In genomic region chr17:77842148-77842905, GRCh38 we compare ENCODE assay signal across 8 cellular contexts.
DNase-seq lines count a peak whose midpoint lies in the region; ATAC-seq and TF ChIP-seq lines count a peak whose summit lies in the region.

No MANE protein-coding gene starts in this region.

- H3K27ac ChIP-seq in spleen: no peak overlapping the region
- H3K27ac ChIP-seq in adrenal gland: no peak overlapping the region

- peak; percentile 51 for DNase-seq in activated CD4-positive, alpha-beta memory T cell treated with anti-CD3 and anti-CD28 coated beads for 36 hours
- no peak for DNase-seq in activated CD4-positive, alpha-beta memory T cell treated with anti-CD3 and anti-CD28 coated beads, Interleukin-2, amount 10 ng/mL, durations not matched to agents 7 days and 5 days
- peak; percentile 21 for DNase-seq in NOMO-1 treated with dmso at 0.1 percent for 144 hours (lab: John Stamatoyannopoulos, UW; ENCODE audit: unreplicated experiment)
- peak; percentile 41 for DNase-seq in spleen
- no peak for DNase-seq in adrenal gland
- DNase-seq in NCI-H526 (lab: John Stamatoyannopoulos, UW): no peak

- no peak for ATAC-seq in HG02610 (IDR thresholded peaks at IDR 0.05; ENCODE audit: unreplicated experiment)

- POLR2A ChIA-PET in activated CD4-positive, alpha-beta memory T cell treated with anti-CD3 and anti-CD28 coated beads for 36 hours (lab: Charles Lee): interaction anchor here (0.8 to 1.4 kb wide), 2 partner anchors 116 to 197 kb away, joined by 3 to 4 read pairs; no protein-coding TSS in a partner anchor
- POLR2A ChIA-PET in activated CD4-positive, alpha-beta memory T cell treated with anti-CD3 and anti-CD28 coated beads, Interleukin-2, amount 10 ng/mL, durations not matched to agents 7 days and 5 days (lab: Charles Lee): interaction anchor here (1.0 to 2.0 kb wide), 3 partner anchors 8 to 116 kb away, joined by 3 to 9 read pairs (median 7); partner anchors contain the start of gene TNRC6C

- no peak for TF ChIP-seq POLR2A in spleen (IDR thresholded peaks at IDR 0.05)
- TF ChIP-seq POLR2A in adrenal gland (IDR thresholded peaks at IDR 0.05): no peak

- peaks cover under 1% of the 10 kb centered on the region for H3K9me3 Mint-ChIP-seq in activated CD4-positive, alpha-beta memory T cell treated with anti-CD3 and anti-CD28 coated beads for 36 hours
- no peaks in the 10 kb centered on the region for H3K9me3 Mint-ChIP-seq in activated CD4-positive, alpha-beta memory T cell treated with anti-CD3 and anti-CD28 coated beads, Interleukin-2, amount 10 ng/mL, durations not matched to agents 7 days and 5 days
- no peaks in the 10 kb centered on the region for H3K9me3 Mint-ChIP-seq in dendritic cell treated with granulocyte-macrophage colony-stimulating factor and Interleukin-4, amounts not matched to agents 40 ng/mL and 50 ng/mL, for 4 days

- peaks cover 2% of the 10 kb centered on the region for H3K27me3 Mint-ChIP-seq in activated CD4-positive, alpha-beta memory T cell treated with anti-CD3 and anti-CD28 coated beads for 36 hours
- H3K27me3 Mint-ChIP-seq in activated CD4-positive, alpha-beta memory T cell treated with anti-CD3 and anti-CD28 coated beads, Interleukin-2, amount 10 ng/mL, durations not matched to agents 7 days and 5 days: peaks cover 12% of the 10 kb centered on the region
- peaks cover 48% of the 10 kb centered on the region for H3K27me3 Mint-ChIP-seq in dendritic cell treated with granulocyte-macrophage colony-stimulating factor and Interleukin-4, amounts not matched to agents 40 ng/mL and 50 ng/mL, for 4 days

- WGBS in spleen, 5 donors: 50 to 64% (median 55%) methylated on average over 9 to 11 of the region's 11 CpGs
- WGBS in adrenal gland, 4 donors: 71 to 86% (median 80%) methylated on average over 11 of the region's 11 CpGs

- CTCF ChIA-PET in activated CD4-positive, alpha-beta memory T cell treated with anti-CD3 and anti-CD28 coated beads for 36 hours (lab: Charles Lee): interaction anchor here (0.8 kb wide), 1 partner anchor 172 kb away, joined by 4 read pairs; no protein-coding TSS in a partner anchor
- CTCF ChIA-PET in activated CD4-positive, alpha-beta memory T cell treated with anti-CD3 and anti-CD28 coated beads, Interleukin-2, amount 10 ng/mL, durations not matched to agents 7 days and 5 days (lab: Charles Lee): no interaction called here

- H3K36me3 ChIP-seq in spleen: no peaks in the 10 kb centered on the region
- no peaks in the 10 kb centered on the region for H3K36me3 ChIP-seq in adrenal gland (replicated peaks in 1 of 2)

- H3K27ac Mint-ChIP-seq in activated CD4-positive, alpha-beta memory T cell treated with anti-CD3 and anti-CD28 coated beads for 36 hours: peak overlapping the region; percentile 25
- H3K27ac Mint-ChIP-seq in activated CD4-positive, alpha-beta memory T cell treated with anti-CD3 and anti-CD28 coated beads, Interleukin-2, amount 10 ng/mL, durations not matched to agents 7 days and 5 days: no peak overlapping the region
- no peak overlapping the region for H3K27ac Mint-ChIP-seq in dendritic cell treated with granulocyte-macrophage colony-stimulating factor and Interleukin-4, amounts not matched to agents 40 ng/mL and 50 ng/mL, for 4 days

- no peak overlapping the region for H3K4me3 Mint-ChIP-seq in activated CD4-positive, alpha-beta memory T cell treated with anti-CD3 and anti-CD28 coated beads for 36 hours
- no peak overlapping the region for H3K4me3 Mint-ChIP-seq in activated CD4-positive, alpha-beta memory T cell treated with anti-CD3 and anti-CD28 coated beads, Interleukin-2, amount 10 ng/mL, durations not matched to agents 7 days and 5 days
- H3K4me3 Mint-ChIP-seq in dendritic cell treated with granulocyte-macrophage colony-stimulating factor and Interleukin-4, amounts not matched to agents 40 ng/mL and 50 ng/mL, for 4 days: peak overlapping the region; percentile 20

- H3K27me3 ChIP-seq in spleen (replicated peaks in 1 of 7) (peaks cover 0 to 57% (median 0%) of the 10 kb centered on the region in 7 donors), adrenal gland (no peaks in the 10 kb centered on the region)

- peaks cover 53% of the 10 kb centered on the region for H3K4me1 Mint-ChIP-seq in activated CD4-positive, alpha-beta memory T cell treated with anti-CD3 and anti-CD28 coated beads for 36 hours (ENCODE audit: low read depth)
- peaks cover 43% of the 10 kb centered on the region for H3K4me1 Mint-ChIP-seq in activated CD4-positive, alpha-beta memory T cell treated with anti-CD3 and anti-CD28 coated beads, Interleukin-2, amount 10 ng/mL, durations not matched to agents 7 days and 5 days
- H3K4me1 Mint-ChIP-seq in dendritic cell treated with granulocyte-macrophage colony-stimulating factor and Interleukin-4, amounts not matched to agents 40 ng/mL and 50 ng/mL, for 4 days (ENCODE audit: low read depth): peaks cover 52% of the 10 kb centered on the region

- TF ChIP-seq CTCF in spleen (IDR thresholded peaks at IDR 0.05 in 8 of 11, conservative IDR thresholded peaks at IDR 0.05 in 3 of 11): no peak
- TF ChIP-seq CTCF in adrenal gland (IDR thresholded peaks at IDR 0.05): no peak

- intact Hi-C loops in activated CD4-positive, alpha-beta memory T cell treated with anti-CD3 and anti-CD28 coated beads for 36 hours (cut with micrococcal nuclease): loop anchor here (2.0 to 10.0 kb wide), 4 partner anchors 58 to 368 kb away; partner anchors contain the start of gene TNRC6C
- intact Hi-C loops in dendritic cell treated with granulocyte-macrophage colony-stimulating factor and Interleukin-4, amounts not matched to agents 40 ng/mL and 50 ng/mL, for 4 days (cut with micrococcal nuclease): loop anchor here (5.0 kb wide), 1 partner anchor 45 kb away; no protein-coding TSS in a partner anchor
- intact Hi-C loops in spleen (cut with DNase I; ENCODE audit: low total_unique reads): no loop called here
- intact Hi-C loops in adrenal gland (cut with DNase I): no loop called here

- H3K9me3 ChIP-seq in spleen (no peaks in the 10 kb centered on the region), adrenal gland (replicated peaks in 1 of 3) (no peaks in the 10 kb centered on the region)

- H3K4me3 ChIP-seq in spleen (no peak overlapping the region), adrenal gland (no peak overlapping the region)

- H3K4me1 ChIP-seq in spleen (peaks cover 15 to 69% (median 53%) of the 10 kb centered on the region in 6 donors), adrenal gland (replicated peaks in 1 of 2) (no peaks in the 10 kb centered on the region)

- H3K36me3 Mint-ChIP-seq in activated CD4-positive, alpha-beta memory T cell treated with anti-CD3 and anti-CD28 coated beads for 36 hours: no peaks in the 10 kb centered on the region
- peaks cover 7% of the 10 kb centered on the region for H3K36me3 Mint-ChIP-seq in activated CD4-positive, alpha-beta memory T cell treated with anti-CD3 and anti-CD28 coated beads, Interleukin-2, amount 10 ng/mL, durations not matched to agents 7 days and 5 days (ENCODE audit: low read depth)
- no peaks in the 10 kb centered on the region for H3K36me3 Mint-ChIP-seq in dendritic cell treated with granulocyte-macrophage colony-stimulating factor and Interleukin-4, amounts not matched to agents 40 ng/mL and 50 ng/mL, for 4 days (ENCODE audit: low read depth)

Comparison
In these comparisons a context has a peak if more than half of its experiments do, and no peak if none do; other contexts are left out.
1. DNase-seq: peak in activated CD4-positive, alpha-beta memory T cell treated with anti-CD3 and anti-CD28 coated beads for 36 hours (single experiment), NOMO-1 treated with dmso at 0.1 percent for 144 hours (single experiment) and spleen (single experiment); none in activated CD4-positive, alpha-beta memory T cell treated with anti-CD3 and anti-CD28 coated beads, Interleukin-2, amount 10 ng/mL, durations not matched to agents 7 days and 5 days (single experiment), adrenal gland (0 of 7) and NCI-H526 (0 of 2).
2. intact Hi-C loops: an anchor here in activated CD4-positive, alpha-beta memory T cell treated with anti-CD3 and anti-CD28 coated beads for 36 hours (2.0 to 10.0 kb wide) and dendritic cell treated with granulocyte-macrophage colony-stimulating factor and Interleukin-4, amounts not matched to agents 40 ng/mL and 50 ng/mL, for 4 days (5.0 kb wide); none called in spleen and adrenal gland.